Comparison of ENCODE assay signal across 18 cellular contexts in the genomic region with DNA sequence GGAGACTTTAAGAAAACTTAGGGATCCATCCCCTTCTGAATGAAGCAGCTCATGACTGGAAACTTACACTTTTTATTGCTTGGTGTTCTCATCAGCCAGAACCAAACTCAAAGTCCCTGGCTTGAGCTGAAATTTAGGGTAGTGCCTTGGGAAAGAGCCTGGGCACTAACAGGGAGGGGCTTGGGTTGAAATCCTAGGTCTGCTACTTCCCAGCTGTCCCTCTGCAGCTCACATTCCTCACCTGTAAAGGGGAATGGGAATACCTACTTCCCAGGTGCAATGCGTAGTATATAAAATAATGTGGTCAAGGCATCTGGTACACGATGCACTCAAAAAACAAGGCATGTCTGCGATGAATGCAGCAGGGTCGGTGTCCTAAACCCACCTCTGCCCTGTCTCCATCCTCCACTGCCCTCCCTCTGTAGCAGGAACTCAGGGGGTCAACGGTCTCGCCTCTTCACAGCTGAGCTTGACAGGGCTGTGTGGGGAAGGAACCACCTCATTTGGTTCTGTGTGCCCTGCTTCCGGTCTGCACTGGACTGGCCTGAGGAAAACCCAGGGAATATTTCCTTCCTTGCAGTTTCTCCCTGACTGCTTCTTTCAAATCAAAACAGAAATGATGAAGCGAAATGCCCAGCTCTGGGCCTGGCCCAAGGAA.
DNase-seq lines count a peak whose midpoint lies in the region; ATAC-seq, FAIRE-seq and TF ChIP-seq lines count a peak whose summit lies in the region.
"Had no signal": no experiment of that assay in that cellular context is flagged by ENCODE, and none has a peak within 500 bp of the region (broad histone marks: within the 10 kb centered on the region; RNA-seq: fewer than 3 reads in every experiment).

No MANE protein-coding gene starts in this region.

- peaks cover 2% of the 10 kb centered on the region; the same call in 1 of the 2 replicates for H3K27me3 Mint-ChIP-seq in H9 (ENCODE audit: low read depth)
- peaks cover 12% of the 10 kb centered on the region for H3K27me3 Mint-ChIP-seq in neural progenitor cell (ENCODE audit: insufficient read depth, low read depth)
- H3K27me3 Mint-ChIP-seq: IgD-negative memory B cell had no signal

- no peak overlapping the region for H3K9ac ChIP-seq in H9 (ENCODE audit: extremely low read depth, insufficient read length, low read length)
- no peak overlapping the region for H3K9ac ChIP-seq in H1 (replicated peaks in 1 of 4; ENCODE audit: extremely low read depth in 1 of 4, low read depth in 3 of 4, low read length in 3 of 4)
- no peak overlapping the region for H3K9ac ChIP-seq in neural progenitor cell
- H3K9ac ChIP-seq in skeletal muscle tissue (ENCODE audit: low read depth in 1 of 3, low read length in 3 of 3), result peak overlapping the region in 1 of 3 donors; percentile 10

- no peaks in the 10 kb centered on the region for H4K20me1 ChIP-seq in H9 (ENCODE audit: control insufficient read depth, insufficient read depth, insufficient read length)
- peaks cover 13 to 14% of the 10 kb centered on the region in 2 experiments for H4K20me1 ChIP-seq in H1 (replicated peaks in 1 of 2; ENCODE audit: control insufficient read depth in 1 of 2, insufficient read depth in 2 of 2, low read length in 2 of 2)
- H4K20me1 ChIP-seq in neural progenitor cell (ENCODE audit: low read depth), result no peaks in the 10 kb centered on the region

- no peak overlapping the region for H2AFZ ChIP-seq in H9 (ENCODE audit: low read length)
- no peak overlapping the region for H2AFZ ChIP-seq in H1 (ENCODE audit: low read length)
- H2AFZ ChIP-seq in neural progenitor cell (replicated peaks), result no peak overlapping the region

- H3K14ac ChIP-seq in H9 (ENCODE audit: insufficient read depth, low read length) (no peak overlapping the region), H1 (ENCODE audit: insufficient read length) (no peak overlapping the region)

- H3K36me3 Mint-ChIP-seq in H9 (ENCODE audit: insufficient read depth in 1 of 3, low read depth in 3 of 3), result no peaks in the 10 kb centered on the region
- no peaks in the 10 kb centered on the region for H3K36me3 Mint-ChIP-seq in neural progenitor cell
- H3K36me3 Mint-ChIP-seq: CD14-positive monocyte; CD8-positive, alpha-beta T cell; IgD-negative memory B cell had no signal

- H3K79me1 ChIP-seq in H9 (ENCODE audit: insufficient read depth, low read depth, low read length, poor library complexity, severe bottlenecking), result peaks cover 3% of the 10 kb centered on the region
- H3K79me1 ChIP-seq in H1 (ENCODE audit: low read depth, low read length), result peaks cover 14% of the 10 kb centered on the region

- H3K36me3 ChIP-seq in H1 (ENCODE audit: control insufficient read depth in 2 of 4, insufficient read depth in 4 of 4, low read length in 3 of 4), result no peaks in the 10 kb centered on the region
- H3K36me3 ChIP-seq in neural progenitor cell, result no peaks in the 10 kb centered on the region
- no peaks in the 10 kb centered on the region for H3K36me3 ChIP-seq in skeletal muscle tissue (ENCODE audit: control insufficient read depth in 3 of 3, insufficient read depth in 3 of 3, low read length in 3 of 3)

- H3K27ac ChIP-seq in H9 (ENCODE audit: insufficient read length, low read depth, low read length) (no peak overlapping the region), H1 (ENCODE audit: low read depth, low read length) (no peak overlapping the region), neural progenitor cell (no peak overlapping the region), skeletal muscle tissue (ENCODE audit: low read depth, low read length) (peak overlapping the region; percentile 93)
- H3K27ac ChIP-seq: A549 had no signal

- FAIRE-seq in H1 (lab: Jason Lieb, UNC), result no peak
- FAIRE-seq: A549, D721Med, GM12892, H54 had no signal

- H4K5ac ChIP-seq in H9 (ENCODE audit: insufficient read length, low read depth, low read length), result no peak overlapping the region
- no peak overlapping the region for H4K5ac ChIP-seq in H1 (ENCODE audit: insufficient read length, low read depth, low read length)

- TF ChIP-seq EP300 in H1 (IDR thresholded peaks at IDR 0.05; ENCODE audit: borderline replicate concordance in 1 of 2, low read depth in 2 of 2, low read length in 2 of 2), result no peak

- H3K23ac ChIP-seq in H9 (ENCODE audit: insufficient read length, low read depth, low read length), result no peak overlapping the region
- H3K23ac ChIP-seq in H1 (ENCODE audit: insufficient read length), result no peak overlapping the region

- no CpG with 5 or more reads among the region's 8 CpGs for WGBS in H9 (ENCODE audit: extremely low coverage, insufficient read length, low lambda C conversion rate)
- WGBS in H1 (ENCODE audit: extremely low coverage in 1 of 2, insufficient coverage in 1 of 2, insufficient read length in 1 of 2, insufficient replicate concordance in 2 of 2, low coverage in 1 of 2, low lambda C conversion rate in 2 of 2, missing lambda C conversion rate in 1 of 2), 2 experiments, result 87% methylated on average over 8 of the region's 8 CpGs; no CpG with 5 or more reads in 1 of the 2 experiments

- H3K4me1 Mint-ChIP-seq in H9 (peaks cover 56 to 58% of the 10 kb centered on the region in 2 experiments), neural progenitor cell (peaks cover 66% of the 10 kb centered on the region)
- H3K4me1 Mint-ChIP-seq: CD14-positive monocyte had no signal

- H2BK5ac ChIP-seq in H9 (ENCODE audit: insufficient read length, low read length) (no peak overlapping the region), H1 (ENCODE audit: low read depth, low read length) (no peak overlapping the region)

- H3T11ph ChIP-seq in H9 (ENCODE audit: low read length), result no peak overlapping the region

- H3K18ac ChIP-seq in H9 (ENCODE audit: insufficient read length, low read depth, low read length) (no peak overlapping the region), H1 (ENCODE audit: extremely low read depth, low read length) (no peak overlapping the region)

- H4K8ac ChIP-seq in H9 (replicated peaks; ENCODE audit: insufficient read length, low read depth, low read length) (no peak overlapping the region), H1 (ENCODE audit: extremely low read depth, insufficient read depth, low read length) (no peak overlapping the region; the same call in 1 of the 2 replicates)

- H3K4me2 ChIP-seq in H9 (ENCODE audit: insufficient read depth, insufficient read length, low read length) (no peak overlapping the region), H1 (ENCODE audit: insufficient read depth in 1 of 2, low read depth in 2 of 2, low read length in 2 of 2) (no peak overlapping the region), neural progenitor cell (no peak overlapping the region)
- H3K4me2 ChIP-seq: A549 had no signal

- H3K23me2 ChIP-seq in H9 (ENCODE audit: insufficient read length, low read depth, low read length, poor library complexity, severe bottlenecking) (no peaks in the 10 kb centered on the region), H1 (ENCODE audit: low read depth, low read length) (no peaks in the 10 kb centered on the region)

- H3F3A ChIP-seq in neural progenitor cell (ENCODE audit: low read depth), result peaks cover 13% of the 10 kb centered on the region

- ATAC-seq in HG03280 (IDR thresholded peaks at IDR 0.05; ENCODE audit: unreplicated experiment), result no peak
- ATAC-seq: A549; CD8-positive, alpha-beta T cell had no signal

- no peaks in the 10 kb centered on the region; the same call in 1 of the 2 replicates for H3K79me2 ChIP-seq in H9 (ENCODE audit: insufficient read depth, low read length)
- H3K79me2 ChIP-seq in H1 (ENCODE audit: control insufficient read depth in 1 of 2, insufficient read depth in 2 of 2, low read length in 2 of 2), result peaks cover 0 to 51% of the 10 kb centered on the region in 2 experiments; a peak in 2 of 4 replicates
- peaks cover 13% of the 10 kb centered on the region for H3K79me2 ChIP-seq in neural progenitor cell (ENCODE audit: low read depth)

- no peak overlapping the region for H2BK12ac ChIP-seq in H9 (ENCODE audit: insufficient read length, low read depth, low read length)
- no peak overlapping the region for H2BK12ac ChIP-seq in H1 (ENCODE audit: low read depth, low read length)

- H3K4me3 Mint-ChIP-seq in H9 (no peak overlapping the region), neural progenitor cell (no peak overlapping the region)
- H3K4me3 Mint-ChIP-seq: CD14-positive monocyte; CD8-positive, alpha-beta T cell; IgD-negative memory B cell had no signal

- POLR2A ChIA-PET in H1 (lab: Charles Lee; ENCODE audit: partially characterized antibody), result interaction anchor here (0.9 to 2.7 kb wide), 2 partner anchors 11 to 22 kb away, joined by 3 to 7 read pairs; no protein-coding TSS in a partner anchor

- H2AK5ac ChIP-seq in H9 (ENCODE audit: insufficient read length, low read length) (no peak overlapping the region), H1 (ENCODE audit: low read depth, low read length) (no peak overlapping the region)

- H3K27me3 ChIP-seq in H9 (ENCODE audit: insufficient read depth, low read length) (no peaks in the 10 kb centered on the region), H1 (replicated peaks in 1 of 4; ENCODE audit: control insufficient read depth in 3 of 4, extremely low read depth in 1 of 4, insufficient read depth in 3 of 4, low read length in 3 of 4) (no peaks in the 10 kb centered on the region), neural progenitor cell (no peaks in the 10 kb centered on the region), skeletal muscle tissue (ENCODE audit: control insufficient read depth in 3 of 3, insufficient read depth in 3 of 3, low read length in 3 of 3) (no peaks in the 10 kb centered on the region)

- H3K4ac ChIP-seq in H9 (ENCODE audit: low read depth, low read length), result no peak overlapping the region
- no peak overlapping the region for H3K4ac ChIP-seq in H1 (replicated peaks; ENCODE audit: insufficient read length, low read depth, low read length)

- no peaks in the 10 kb centered on the region; the same call in 1 of the 2 replicates for H3K4me1 ChIP-seq in H9 (ENCODE audit: insufficient read depth, low read length)
- peaks cover 0 to 7% (median 5%) of the 10 kb centered on the region in 4 experiments; a peak in 5 of 7 replicates for H3K4me1 ChIP-seq in H1 (replicated peaks in 1 of 4; ENCODE audit: control insufficient read depth in 3 of 4, insufficient read depth in 4 of 4, low read length in 3 of 4)
- peaks cover 40% of the 10 kb centered on the region for H3K4me1 ChIP-seq in neural progenitor cell
- peaks cover 15 to 45% (median 26%) of the 10 kb centered on the region in 3 donors for H3K4me1 ChIP-seq in skeletal muscle tissue (ENCODE audit: control insufficient read depth in 3 of 3, insufficient read depth in 3 of 3, low read length in 3 of 3)
- H3K4me1 ChIP-seq: A549 had no signal

- peak overlapping the region in 1 of 3 experiments; percentile 69; a peak in 1 of 7 replicates for H3K27ac Mint-ChIP-seq in H9
- H3K27ac Mint-ChIP-seq in neural progenitor cell, result peak overlapping the region; percentile 46
- H3K27ac Mint-ChIP-seq: CD14-positive monocyte; CD8-positive, alpha-beta T cell; IgD-negative memory B cell had no signal

- no peak for TF ChIP-seq RAD21 in H1 (IDR thresholded peaks at IDR 0.05 in 1 of 2, conservative IDR thresholded peaks at IDR 0.05 in 1 of 2; ENCODE audit: low read depth in 2 of 2, low read length in 2 of 2)

- no peak overlapping the region for H4K91ac ChIP-seq in H9 (ENCODE audit: insufficient read length, low read depth, low read length)
- H4K91ac ChIP-seq in H1 (replicated peaks; ENCODE audit: insufficient read length, low read length), result no peak overlapping the region

- H3K9me3 ChIP-seq in H9 (ENCODE audit: control insufficient read depth, low read depth, low read length) (no peaks in the 10 kb centered on the region), H1 (ENCODE audit: insufficient read depth in 2 of 2, low read depth in 1 of 2, low read length in 1 of 2) (no peaks in the 10 kb centered on the region), neural progenitor cell (ENCODE audit: low read depth) (no peaks in the 10 kb centered on the region), skeletal muscle tissue (ENCODE audit: control insufficient read depth in 3 of 3, low read length in 3 of 3) (no peaks in the 10 kb centered on the region)
- H3K9me3 ChIP-seq: A549 had no signal

- CTCF ChIA-PET in H1 (lab: Charles Lee; ENCODE audit: partially characterized antibody), result interaction anchor here (0.6 to 2.4 kb wide), 10 partner anchors 8 to 270 kb away, joined by 3 to 12 read pairs (median 5); no protein-coding TSS in a partner anchor

- H2BK20ac ChIP-seq in H9 (ENCODE audit: low read depth, low read length, poor library complexity, severe bottlenecking) (no peak overlapping the region), H1 (ENCODE audit: low read length) (no peak overlapping the region)

- H3K4me3 ChIP-seq in H1 (ENCODE audit: extremely low read depth in 1 of 4, insufficient read depth in 2 of 4, low read depth in 3 of 4, low read length in 4 of 4) (no peak overlapping the region), neural progenitor cell (no peak overlapping the region), skeletal muscle tissue (ENCODE audit: low read length in 3 of 3) (no peak overlapping the region)
- H3K4me3 ChIP-seq: A549 had no signal

- TF ChIP-seq POLR2A in H1 (IDR thresholded peaks at IDR 0.05; ENCODE audit: control extremely low read depth in 1 of 2, low read depth in 2 of 2, low read length in 2 of 2), result no peak

- H2BK120ac ChIP-seq in H9 (ENCODE audit: low read depth, low read length, poor library complexity, severe bottlenecking), result no peak overlapping the region
- peak overlapping the region; percentile 6 for H2BK120ac ChIP-seq in H1 (replicated peaks; ENCODE audit: low read depth, low read length)

- TF ChIP-seq CTCF in H9 (conservative IDR thresholded peaks at IDR 0.05) (no peak), H1 (IDR thresholded peaks at IDR 0.05; ENCODE audit: control extremely low read depth in 1 of 3, insufficient read depth in 1 of 3, low read depth in 1 of 3, low read length in 3 of 3) (no peak), neural progenitor cell (IDR thresholded peaks at IDR 0.05) (no peak)

- H3K56ac ChIP-seq in H9 (ENCODE audit: insufficient read length, low read depth, low read length), result no peak overlapping the region
- H3K56ac ChIP-seq in H1 (replicated peaks; ENCODE audit: insufficient read length, low read depth, low read length), result no peak overlapping the region

- H2BK15ac ChIP-seq in H9 (ENCODE audit: low read depth, low read length) (no peak overlapping the region), H1 (ENCODE audit: low read length) (no peak overlapping the region)

- DNase-seq in H9 (peak; percentile 25), H1 (ENCODE audit: low read depth in 1 of 2, low spot score in 2 of 2) (no peak), neural progenitor cell (ENCODE audit: low spot score) (no peak), AG20443 (ENCODE audit: low spot score) (no peak), retina (no peak)
- DNase-seq: CD8-positive, alpha-beta T cell; COR-L47; DMS153; DND-41; GDM1 had no signal

- H3K9me3 Mint-ChIP-seq in H9 (no peaks in the 10 kb centered on the region), neural progenitor cell (no peaks in the 10 kb centered on the region)
- H3K9me3 Mint-ChIP-seq: CD14-positive monocyte; CD8-positive, alpha-beta T cell had no signal
